9 cellular contexts compared by ENCODE assay signal in the genomic region with DNA sequence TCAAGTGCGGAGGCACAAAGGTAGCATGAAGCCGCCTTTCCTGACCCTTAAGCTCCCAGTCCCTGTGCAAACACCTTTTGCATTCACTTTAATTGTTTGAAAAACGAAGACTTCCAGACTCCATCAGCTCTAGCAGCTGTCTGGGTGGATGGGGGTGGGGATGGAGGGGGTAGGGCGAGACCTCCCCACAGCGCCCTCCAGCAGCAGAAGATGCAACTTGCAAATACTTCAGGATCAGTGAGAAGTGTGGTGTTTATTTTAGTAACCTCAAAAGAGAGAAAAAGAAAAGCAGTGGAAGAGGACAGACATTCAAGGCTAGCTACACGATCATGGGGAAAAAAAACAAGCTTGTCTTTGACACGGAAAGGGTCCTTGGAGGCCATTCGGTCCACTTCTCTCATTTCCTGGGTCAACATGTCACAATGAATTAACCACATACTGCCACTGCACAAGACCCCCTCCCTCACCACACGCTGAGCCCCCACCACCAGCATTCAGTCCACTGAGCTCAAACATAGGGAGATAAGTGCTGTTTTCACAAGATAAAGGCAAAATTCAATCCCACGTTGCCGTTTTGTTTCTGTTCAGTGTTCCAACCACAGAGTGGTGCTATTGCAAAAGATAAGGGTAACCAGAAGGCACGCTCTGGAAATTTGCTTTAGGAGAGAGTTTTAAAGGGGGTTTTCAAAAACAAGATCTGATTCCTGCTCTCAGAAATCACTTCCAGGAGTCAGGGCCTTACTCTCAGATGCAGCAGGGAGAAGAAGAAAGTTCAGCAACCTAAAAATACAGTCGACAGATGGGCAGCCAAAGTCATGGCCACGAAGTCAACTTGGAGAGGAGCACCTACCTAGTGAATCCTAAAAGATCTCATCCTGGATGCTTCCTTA. TPM values are rescaled to one million over a fixed set of nuclear protein-coding genes. Genes with fewer than 3 reads are reported as not detected.
DNase-seq lines count a peak whose midpoint lies in the region; ATAC-seq, FAIRE-seq and TF ChIP-seq lines count a peak whose summit lies in the region.
"Had no signal": no experiment of that assay in that cellular context is flagged by ENCODE, and none has a peak within 500 bp of the region (broad histone marks: within the 10 kb centered on the region; RNA-seq: fewer than 3 reads in every experiment).

No MANE protein-coding gene starts in this region.

- no peak overlapping the region for H3K4me2 ChIP-seq in K562 (ENCODE audit: insufficient read depth, low read length)

- DNase-seq in BE2C (no peak), LHCN-M2 (ENCODE audit: low read depth) (peak; percentile 39), K562 (ENCODE audit: extremely low read depth in 1 of 4, low spot score in 3 of 4) (peak; percentile 9 to 19 (median 17)), NK-92 (lab: John Stamatoyannopoulos, UW; ENCODE audit: unreplicated experiment) (no peak)
- DNase-seq in activated T-helper 1 cell treated with anti-CD3 and anti-CD28 coated beads, Interleukin-12 subunit alpha, Interleukin-12 subunit beta, Interleukin-2, Interleukin-4 antibody, amounts not matched to agents 30 ng/mL and 10 ng/mL and 1 ng/mL, durations not matched to agents 14 hours and 24 hours and 36 hours (ENCODE audit: low spot score) = no peak
- DNase-seq in activated effector memory CD4-positive, alpha-beta T cell treated with anti-CD3 and anti-CD28 coated beads, Interleukin-2, amount 50 U/mL, for 16 hours = no peak
- DNase-seq: activated naive CD8-positive, alpha-beta T cell treated with anti-CD3 and anti-CD28 coated beads, Interleukin-2, amount 10 ng/mL, durations not matched to agents 7 days and 5 days had no signal

- H3K27ac ChIP-seq in K562 (ENCODE audit: extremely low read depth, low read depth, low read length) (no peak overlapping the region), liver (ENCODE audit: low read depth in 1 of 2, low read length in 2 of 2) (no peak overlapping the region)

- POLR2A ChIA-PET in K562 (lab: Yijun Ruan, JAX) = interaction anchor here (1.2 kb wide), 1 partner anchor 10 kb away, joined by 3 read pairs; no protein-coding TSS in a partner anchor

- TF ChIP-seq RAD21 in K562 (CRISPR knock-in tag; conservative IDR thresholded peaks at IDR 0.05 in 1 of 2, IDR thresholded peaks at IDR 0.05 in 1 of 2) (peak in 1 of 2 experiments; percentile 59; a peak in 3 of 4 replicates), liver (IDR thresholded peaks at IDR 0.05) (peak; percentile 87 to 91)

- intact Hi-C loops in K562 (cut with micrococcal nuclease) = loop anchor here (2.0 to 5.0 kb wide), 2 partner anchors 82 to 226 kb away; no protein-coding TSS in a partner anchor
- intact Hi-C loops in activated T-helper 1 cell treated with anti-CD3 and anti-CD28 coated beads, Interleukin-12 subunit alpha, Interleukin-12 subunit beta, Interleukin-2, Interleukin-4 antibody, amounts not matched to agents 30 ng/mL and 10 ng/mL and 1 ng/mL, durations not matched to agents 14 hours and 24 hours and 36 hours (cut with micrococcal nuclease) = no loop called here

- H3K4me1 ChIP-seq in BE2C (no peaks in the 10 kb centered on the region), K562 (replicated peaks in 1 of 2; ENCODE audit: control insufficient read depth in 2 of 2, insufficient read depth in 2 of 2, low read length in 2 of 2) (no peaks in the 10 kb centered on the region), liver (ENCODE audit: control insufficient read depth in 4 of 4, insufficient read depth in 4 of 4, low read length in 3 of 4) (peaks cover 3 to 30% (median 13%) of the 10 kb centered on the region in 4 donors)

- under 1% methylated on average over 12 of the region's 14 CpGs for WGBS in K562 (ENCODE audit: insufficient coverage, low coverage, missing lambda C conversion rate)
- WGBS in liver = 16% methylated on average over 14 of the region's 14 CpGs

- no peaks in the 10 kb centered on the region for H3K36me3 Mint-ChIP-seq in activated T-helper 1 cell treated with anti-CD3 and anti-CD28 coated beads, Interleukin-12 subunit alpha, Interleukin-12 subunit beta, Interleukin-2, Interleukin-4 antibody, amounts not matched to agents 30 ng/mL and 10 ng/mL and 1 ng/mL, durations not matched to agents 14 hours and 24 hours and 36 hours (ENCODE audit: low read depth)

- in situ Hi-C loops in K562 (cut with MboI) = loop anchor here (5.0 kb wide), 1 partner anchor 364 kb away; no protein-coding TSS in a partner anchor

- H2AFZ ChIP-seq in K562 (ENCODE audit: low read depth, low read length) = no peak overlapping the region

- H3K9me1 ChIP-seq in K562 (ENCODE audit: control insufficient read depth, insufficient read depth, low read length) = no peaks in the 10 kb centered on the region

- H3K4me1 Mint-ChIP-seq in activated T-helper 1 cell treated with anti-CD3 and anti-CD28 coated beads, Interleukin-12 subunit alpha, Interleukin-12 subunit beta, Interleukin-2, Interleukin-4 antibody, amounts not matched to agents 30 ng/mL and 10 ng/mL and 1 ng/mL, durations not matched to agents 14 hours and 24 hours and 36 hours (ENCODE audit: low read depth) = no peaks in the 10 kb centered on the region

- FAIRE-seq in K562 (lab: Jason Lieb, UNC) = no peak

- TF ChIP-seq EP300 in K562 (IDR thresholded peaks at IDR 0.05; ENCODE audit: low read length) = no peak

- H3K27me3 ChIP-seq in BE2C (peaks cover 60% of the 10 kb centered on the region), K562 (ENCODE audit: control insufficient read depth in 2 of 2, insufficient read depth in 2 of 2, low read length in 2 of 2) (peaks cover 2 to 11% of the 10 kb centered on the region in 2 experiments; a peak in 3 of 5 replicates), liver (ENCODE audit: control insufficient read depth in 4 of 4, insufficient read depth in 4 of 4, low read length in 3 of 4) (peaks cover 0 to 4% (median 1%) of the 10 kb centered on the region in 4 donors)

- H3K9ac ChIP-seq in K562 (ENCODE audit: insufficient read depth in 1 of 2, low read depth in 2 of 2, low read length in 2 of 2) = no peak overlapping the region
- no peak overlapping the region for H3K9ac ChIP-seq in liver (ENCODE audit: low read depth in 1 of 2, low read length in 2 of 2)

- no peaks in the 10 kb centered on the region for H3K79me2 ChIP-seq in K562 (ENCODE audit: control insufficient read depth, insufficient read depth, low read length)

- no peaks in the 10 kb centered on the region for H4K20me1 ChIP-seq in K562 (replicated peaks; ENCODE audit: control insufficient read depth, insufficient read depth, low read length)

- H3K9me3 ChIP-seq in BE2C (no peaks in the 10 kb centered on the region), K562 (replicated peaks; ENCODE audit: control insufficient read depth, insufficient read depth, low read depth, low read length) (no peaks in the 10 kb centered on the region), liver (ENCODE audit: control insufficient read depth in 4 of 4, low read length in 3 of 4) (no peaks in the 10 kb centered on the region)

- no TSS peak for BruUV-seq in K562 (replicated peaks; lab: Mats Ljungman, UMichigan)

- H3K4me3 ChIP-seq in BE2C (ENCODE audit: low read depth, low read length) (no peak overlapping the region), K562 (no peak overlapping the region), liver (ENCODE audit: low read depth in 1 of 3, low read length in 3 of 3) (no peak overlapping the region)

- peak; percentile 40; the same call in 1 of the 3 replicates for ATAC-seq in K562
- ATAC-seq in GM18502 (IDR thresholded peaks at IDR 0.05; ENCODE audit: poor library complexity, unreplicated experiment) = no peak

- peaks cover 42% of the 10 kb centered on the region for H3K27me3 Mint-ChIP-seq in activated T-helper 1 cell treated with anti-CD3 and anti-CD28 coated beads, Interleukin-12 subunit alpha, Interleukin-12 subunit beta, Interleukin-2, Interleukin-4 antibody, amounts not matched to agents 30 ng/mL and 10 ng/mL and 1 ng/mL, durations not matched to agents 14 hours and 24 hours and 36 hours (ENCODE audit: insufficient read depth)

- TF ChIP-seq CTCF in BE2C (IDR thresholded peaks at IDR 0.05; ENCODE audit: low read depth, low read length) = peak; percentile 38
- peak; percentile 31 to 54 (median 44) for TF ChIP-seq CTCF in K562 (IDR thresholded peaks at IDR 0.05 in 2 of 3, conservative IDR thresholded peaks at IDR 0.05 in 1 of 3; ENCODE audit: insufficient read depth in 2 of 3, low read depth in 1 of 3, low read length in 3 of 3)
- peak; percentile 55 for TF ChIP-seq CTCF in liver (IDR thresholded peaks at IDR 0.05; ENCODE audit: low read depth, low read length, missing input control)

- TF ChIP-seq POLR2A in K562 (conservative IDR thresholded peaks at IDR 0.05) = no peak

- H3K36me3 ChIP-seq in BE2C = no peaks in the 10 kb centered on the region
- H3K36me3 ChIP-seq in K562 (ENCODE audit: control insufficient read depth, insufficient read depth, low read length) = no peaks in the 10 kb centered on the region
- no peaks in the 10 kb centered on the region for H3K36me3 ChIP-seq in liver (ENCODE audit: control insufficient read depth in 4 of 4, insufficient read depth in 3 of 4, low read depth in 1 of 4, low read length in 3 of 4)

- no peaks in the 10 kb centered on the region for H3K9me3 Mint-ChIP-seq in activated T-helper 1 cell treated with anti-CD3 and anti-CD28 coated beads, Interleukin-12 subunit alpha, Interleukin-12 subunit beta, Interleukin-2, Interleukin-4 antibody, amounts not matched to agents 30 ng/mL and 10 ng/mL and 1 ng/mL, durations not matched to agents 14 hours and 24 hours and 36 hours
- H3K9me3 Mint-ChIP-seq: activated naive CD8-positive, alpha-beta T cell treated with anti-CD3 and anti-CD28 coated beads, Interleukin-2, amount 10 ng/mL, durations not matched to agents 7 days and 5 days had no signal

- H3K27ac Mint-ChIP-seq in activated T-helper 1 cell treated with anti-CD3 and anti-CD28 coated beads, Interleukin-12 subunit alpha, Interleukin-12 subunit beta, Interleukin-2, Interleukin-4 antibody, amounts not matched to agents 30 ng/mL and 10 ng/mL and 1 ng/mL, durations not matched to agents 14 hours and 24 hours and 36 hours = no peak overlapping the region
- H3K27ac Mint-ChIP-seq: activated naive CD8-positive, alpha-beta T cell treated with anti-CD3 and anti-CD28 coated beads, Interleukin-2, amount 10 ng/mL, durations not matched to agents 7 days and 5 days had no signal

- H3K4me3 Mint-ChIP-seq in activated T-helper 1 cell treated with anti-CD3 and anti-CD28 coated beads, Interleukin-12 subunit alpha, Interleukin-12 subunit beta, Interleukin-2, Interleukin-4 antibody, amounts not matched to agents 30 ng/mL and 10 ng/mL and 1 ng/mL, durations not matched to agents 14 hours and 24 hours and 36 hours = no peak overlapping the region
- H3K4me3 Mint-ChIP-seq: activated naive CD8-positive, alpha-beta T cell treated with anti-CD3 and anti-CD28 coated beads, Interleukin-2, amount 10 ng/mL, durations not matched to agents 7 days and 5 days had no signal

- CTCF ChIA-PET in K562 (lab: Yijun Ruan, JAX; ENCODE audit: low intra/inter-chr PET ratio) = interaction anchor here (1.5 kb wide), 1 partner anchor 611 kb away, joined by 4 read pairs; no protein-coding TSS in a partner anchor

RNA-seq across cellular contexts. Expression of a gene that starts 3.3 kb away (rescaled TPM):
- not detected for polyA plus RNA-seq in BE2C (2012; ENCODE audit: insufficient read depth, insufficient read length, low read depth)
- 0.29 and 0.32 TPM in 2 replicates for total RNA-seq in LHCN-M2 (2014; rRNA removed)
- polyA plus RNA-seq in LHCN-M2 (2012) = 5.0 TPM
- not detected in 2 replicates for total RNA-seq in K562 (2011; cell fraction: chromatin; rRNA removed; ENCODE audit: low replicate concordance)
- total RNA-seq in K562 (2011; cell fraction: nucleolus; rRNA removed) = not detected in 2 replicates
- not detected in 2 replicates for total RNA-seq in K562 (2011; cell fraction: nucleoplasm; rRNA removed)
- not detected in 2 replicates for total RNA-seq in K562 (2014; rRNA removed)
- total RNA-seq in K562 (2014; rRNA removed; fragmentation: Illumina TruSeq; extraction: Trizol) = not detected in 2 replicates
- not detected in 2 replicates for total RNA-seq in K562 (2015; rRNA removed; fragmentation: Illumina TruSeq; extraction: Trizol)
- total RNA-seq in K562 (2021) = not detected in 2 replicates
- not detected in 2 replicates for polyA plus RNA-seq in K562 (2011; rRNA removed)
- not detected in 2 replicates for polyA plus RNA-seq in K562 (2011; cell fraction: cytosol; rRNA removed)
- polyA plus RNA-seq in K562 (2011; cell fraction: nucleus; rRNA removed) = not detected in 2 replicates
- not detected in 2 replicates for polyA plus RNA-seq in K562 (2012)
- not detected in 2 replicates for polyA plus RNA-seq in K562 (2014; fragmentation: Illumina TruSeq; extraction: Trizol)
- polyA plus RNA-seq in K562 (2014; fragmentation: Nextera tagmentation; extraction: Ambion mirVana) = not detected
- polyA plus RNA-seq in K562 (2014; rRNA removed) = not detected in 2 replicates
- not detected in 2 replicates for polyA minus RNA-seq in K562 (2011; rRNA and poly(A)+ RNA removed)
- not detected in 2 replicates for polyA minus RNA-seq in K562 (2011; cell fraction: cytosol; rRNA and poly(A)+ RNA removed)
- not detected in 2 replicates for polyA minus RNA-seq in K562 (2011; cell fraction: nucleus; rRNA and poly(A)+ RNA removed)
- 1 to 10 TPM in 1 of 2 donors, under 1 TPM in 1; 0.89 to 1.4 TPM for total RNA-seq in liver
- polyA plus RNA-seq in liver = 1 to 10 TPM; 1.5 to 2.8 TPM
- total RNA-seq in activated T-helper 1 cell treated with anti-CD3 and anti-CD28 coated beads, Interleukin-12 subunit alpha, Interleukin-12 subunit beta, Interleukin-2, Interleukin-4 antibody, amounts not matched to agents 30 ng/mL and 10 ng/mL and 1 ng/mL, durations not matched to agents 14 hours and 24 hours and 36 hours = not detected in 2 replicates
- total RNA-seq: activated naive CD8-positive, alpha-beta T cell treated with anti-CD3 and anti-CD28 coated beads, Interleukin-2, amount 10 ng/mL, durations not matched to agents 7 days and 5 days had no signal

Comparison
In these comparisons a context has a peak if more than half of its experiments do, and no peak if none do; other contexts are left out.
1. DNase-seq: peak in LHCN-M2 (single experiment) and K562 (4 of 4); none in BE2C (single experiment), NK-92 (single experiment), activated T-helper 1 cell treated with anti-CD3 and anti-CD28 coated beads, Interleukin-12 subunit alpha, Interleukin-12 subunit beta, Interleukin-2, Interleukin-4 antibody, amounts not matched to agents 30 ng/mL and 10 ng/mL and 1 ng/mL, durations not matched to agents 14 hours and 24 hours and 36 hours (single experiment) and activated effector memory CD4-positive, alpha-beta T cell treated with anti-CD3 and anti-CD28 coated beads, Interleukin-2, amount 50 U/mL, for 16 hours (single experiment).
2. Peak in every context shown above with its lines, with median percentiles within 50 percentile points of each other: CTCF ChIP-seq.